Comparison of ENCODE assay signal across 8 cellular contexts in the genomic region with DNA sequence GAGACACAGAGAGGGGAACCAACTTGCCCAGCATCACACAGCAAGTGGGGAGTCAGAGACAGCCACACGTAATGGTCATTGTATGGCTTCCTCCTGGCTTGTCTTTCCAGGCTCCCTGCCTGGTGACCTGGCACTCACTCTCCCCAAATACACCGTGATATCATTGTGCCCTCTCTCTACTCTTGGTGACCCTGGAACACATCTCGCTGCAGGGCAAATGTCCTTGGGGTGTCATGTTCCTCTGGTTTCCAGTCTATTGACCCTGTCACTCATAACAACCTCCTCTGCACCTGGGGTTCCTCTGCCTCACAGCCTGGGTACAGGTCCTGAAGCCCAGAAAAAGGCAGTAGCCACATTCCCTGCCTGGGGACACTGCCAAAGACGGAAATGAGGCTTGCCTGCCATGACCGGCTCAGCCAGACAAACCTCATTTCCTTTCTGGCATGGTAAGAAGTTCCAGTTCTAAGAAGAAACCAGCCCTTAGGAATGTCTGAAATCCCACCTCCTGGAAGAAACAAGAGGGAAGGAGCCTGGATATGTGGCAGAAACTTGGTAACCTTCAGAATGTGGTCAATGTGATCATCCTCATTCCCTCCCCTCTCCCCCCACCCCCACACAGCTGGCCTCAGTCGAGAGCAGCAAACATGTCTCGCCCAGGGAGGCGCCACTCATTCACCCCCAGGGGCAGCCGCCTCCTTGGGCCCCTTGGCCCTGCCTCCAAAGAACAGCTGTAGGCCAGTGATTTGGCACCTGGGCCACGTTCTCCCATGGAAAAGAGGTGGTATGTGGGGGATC. TPM values are rescaled to one million over a fixed set of nuclear protein-coding genes. Genes with fewer than 3 reads are reported as not detected.
A peak's percentile ranks its signal among the peaks of the same experiment; 100 is the strongest.
DNase-seq lines count a peak whose midpoint lies in the region; ATAC-seq and TF ChIP-seq lines count a peak whose summit lies in the region.

No MANE protein-coding gene starts in this region.

- peak overlapping the region in 6 of 8 donors; percentile 23 to 89 (median 54) for H3K27ac Mint-ChIP-seq in CD8-positive, alpha-beta memory T cell
- no peak overlapping the region for H3K27ac Mint-ChIP-seq in activated CD8-positive, alpha-beta T cell treated with anti-CD3 and anti-CD28 coated beads for 36 hours
- no peak overlapping the region for H3K27ac Mint-ChIP-seq in activated naive CD4-positive, alpha-beta T cell treated with anti-CD3 and anti-CD28 coated beads, Interleukin-2, amount 10 ng/mL, durations not matched to agents 7 days and 5 days

- CTCF ChIA-PET in CD8-positive, alpha-beta memory T cell (lab: Charles Lee), result interaction anchor here (0.9 to 1.4 kb wide), 2 partner anchors 51 to 119 kb away, joined by 3 read pairs; no protein-coding TSS in a partner anchor
- CTCF ChIA-PET in activated CD8-positive, alpha-beta T cell treated with anti-CD3 and anti-CD28 coated beads for 36 hours (lab: Charles Lee), result no interaction called here
- CTCF ChIA-PET in activated naive CD4-positive, alpha-beta T cell treated with anti-CD3 and anti-CD28 coated beads, Interleukin-2, amount 10 ng/mL, durations not matched to agents 7 days and 5 days (lab: Charles Lee), result no interaction called here

- no peak overlapping the region for H3K9ac ChIP-seq in Karpas-422 (ENCODE audit: low read length)

- no peak overlapping the region for H3K27ac ChIP-seq in CD8-positive, alpha-beta memory T cell (ENCODE audit: low read depth, low read length)
- H3K27ac ChIP-seq in psoas muscle (peak overlapping the region; percentile 56), Karpas-422 (ENCODE audit: low read length) (no peak overlapping the region)

- no peaks in the 10 kb centered on the region for H3K27me3 ChIP-seq in CD8-positive, alpha-beta memory T cell (ENCODE audit: insufficient read depth, low read length, poor library complexity, severe bottlenecking)
- H3K27me3 ChIP-seq in psoas muscle (ENCODE audit: insufficient read depth in 3 of 3, low read length in 2 of 3) (no peaks in the 10 kb centered on the region), Karpas-422 (ENCODE audit: low read length) (no peaks in the 10 kb centered on the region)

- H4K20me1 ChIP-seq in Karpas-422 (ENCODE audit: insufficient read depth, low read depth, low read length), result no peaks in the 10 kb centered on the region

- no peak overlapping the region for H3K4me3 ChIP-seq in CD8-positive, alpha-beta memory T cell (ENCODE audit: low read length)
- H3K4me3 ChIP-seq in psoas muscle, result no peak overlapping the region
- no peak overlapping the region for H3K4me3 ChIP-seq in Karpas-422 (ENCODE audit: low read length)

- no peaks in the 10 kb centered on the region for H3K79me2 ChIP-seq in Karpas-422 (ENCODE audit: low read length)

- no peaks in the 10 kb centered on the region for H3K9me2 ChIP-seq in Karpas-422 (replicated peaks; ENCODE audit: insufficient read depth, low read length)

- H3K4me1 Mint-ChIP-seq in CD8-positive, alpha-beta memory T cell, result peaks cover 3 to 10% (median 4%) of the 10 kb centered on the region in 3 donors
- peaks cover 10% of the 10 kb centered on the region for H3K4me1 Mint-ChIP-seq in activated CD8-positive, alpha-beta T cell treated with anti-CD3 and anti-CD28 coated beads for 36 hours (ENCODE audit: low read depth)
- no peaks in the 10 kb centered on the region for H3K4me1 Mint-ChIP-seq in activated naive CD4-positive, alpha-beta T cell treated with anti-CD3 and anti-CD28 coated beads, Interleukin-2, amount 10 ng/mL, durations not matched to agents 7 days and 5 days

- no peaks in the 10 kb centered on the region for H3K36me3 ChIP-seq in CD8-positive, alpha-beta memory T cell (ENCODE audit: insufficient read depth, low read length)
- peaks cover 0 to 5% of the 10 kb centered on the region in 2 donors for H3K36me3 ChIP-seq in psoas muscle (ENCODE audit: insufficient read depth in 1 of 2, low read depth in 1 of 2)
- H3K36me3 ChIP-seq in Karpas-422 (ENCODE audit: insufficient read depth, low read length), result no peaks in the 10 kb centered on the region

- intact Hi-C loops in activated CD8-positive, alpha-beta T cell treated with anti-CD3 and anti-CD28 coated beads for 36 hours (cut with micrococcal nuclease), result no loop called here
- intact Hi-C loops in Right ventricle myocardium inferior (cut with DNase I) (no loop called here), psoas muscle (cut with DNase I) (no loop called here)

- H3K4me1 ChIP-seq in CD8-positive, alpha-beta memory T cell (ENCODE audit: insufficient read depth, low read length), result no peaks in the 10 kb centered on the region
- H3K4me1 ChIP-seq in psoas muscle, result peaks cover 28% of the 10 kb centered on the region
- H3K4me1 ChIP-seq in Karpas-422 (ENCODE audit: low read length), result peaks cover 12% of the 10 kb centered on the region

- WGBS in psoas muscle, 3 donors, result 15 to 23% (median 16%) methylated on average over 10 of the region's 10 CpGs

- peaks cover 0 to 26% (median 7%) of the 10 kb centered on the region in 3 donors for H3K36me3 Mint-ChIP-seq in CD8-positive, alpha-beta memory T cell
- no peaks in the 10 kb centered on the region for H3K36me3 Mint-ChIP-seq in activated CD8-positive, alpha-beta T cell treated with anti-CD3 and anti-CD28 coated beads for 36 hours (ENCODE audit: low read depth)
- H3K36me3 Mint-ChIP-seq in activated naive CD4-positive, alpha-beta T cell treated with anti-CD3 and anti-CD28 coated beads, Interleukin-2, amount 10 ng/mL, durations not matched to agents 7 days and 5 days, result peaks cover 2% of the 10 kb centered on the region

- POLR2A ChIA-PET in CD8-positive, alpha-beta memory T cell (lab: Charles Lee), result no interaction called here
- POLR2A ChIA-PET in activated CD8-positive, alpha-beta T cell treated with anti-CD3 and anti-CD28 coated beads for 36 hours (lab: Charles Lee), result no interaction called here

- peak; percentile 12 for ATAC-seq in activated CD8-positive, alpha-beta T cell treated with anti-CD3 and anti-CD28 coated beads for 36 hours
- ATAC-seq in Right ventricle myocardium inferior (peak; percentile 45), psoas muscle (peak; percentile 73 to 85 (median 82))

- H3K27me3 Mint-ChIP-seq in CD8-positive, alpha-beta memory T cell, result no peaks in the 10 kb centered on the region
- no peaks in the 10 kb centered on the region for H3K27me3 Mint-ChIP-seq in activated CD8-positive, alpha-beta T cell treated with anti-CD3 and anti-CD28 coated beads for 36 hours
- H3K27me3 Mint-ChIP-seq in activated naive CD4-positive, alpha-beta T cell treated with anti-CD3 and anti-CD28 coated beads, Interleukin-2, amount 10 ng/mL, durations not matched to agents 7 days and 5 days, result peaks cover 12% of the 10 kb centered on the region

- H2AFZ ChIP-seq in Karpas-422 (ENCODE audit: low read length), result no peak overlapping the region

- no peak overlapping the region for H3K4me3 Mint-ChIP-seq in CD8-positive, alpha-beta memory T cell
- no peak overlapping the region for H3K4me3 Mint-ChIP-seq in activated CD8-positive, alpha-beta T cell treated with anti-CD3 and anti-CD28 coated beads for 36 hours
- no peak overlapping the region for H3K4me3 Mint-ChIP-seq in activated naive CD4-positive, alpha-beta T cell treated with anti-CD3 and anti-CD28 coated beads, Interleukin-2, amount 10 ng/mL, durations not matched to agents 7 days and 5 days

- H3K9me3 Mint-ChIP-seq in CD8-positive, alpha-beta memory T cell, result no peaks in the 10 kb centered on the region
- no peaks in the 10 kb centered on the region for H3K9me3 Mint-ChIP-seq in activated CD8-positive, alpha-beta T cell treated with anti-CD3 and anti-CD28 coated beads for 36 hours
- H3K9me3 Mint-ChIP-seq in activated naive CD4-positive, alpha-beta T cell treated with anti-CD3 and anti-CD28 coated beads, Interleukin-2, amount 10 ng/mL, durations not matched to agents 7 days and 5 days, result no peaks in the 10 kb centered on the region

- TF ChIP-seq CTCF in activated CD8-positive, alpha-beta T cell treated with anti-CD3 and anti-CD28 coated beads for 36 hours (IDR thresholded peaks at IDR 0.05), result no peak
- TF ChIP-seq CTCF in psoas muscle (IDR thresholded peaks at IDR 0.05), result no peak

- H3K9me3 ChIP-seq in CD8-positive, alpha-beta memory T cell (ENCODE audit: low read length), result no peaks in the 10 kb centered on the region
- H3K9me3 ChIP-seq in psoas muscle (no peaks in the 10 kb centered on the region), Karpas-422 (ENCODE audit: low read length) (no peaks in the 10 kb centered on the region)

- no peak overlapping the region for H3K4me2 ChIP-seq in Karpas-422 (ENCODE audit: low read depth, low read length, poor library complexity, severe bottlenecking)

- DNase-seq in CD8-positive, alpha-beta memory T cell, result no peak
- DNase-seq in activated CD8-positive, alpha-beta T cell treated with anti-CD3 and anti-CD28 coated beads for 36 hours, result no peak
- DNase-seq in Right ventricle myocardium inferior (ENCODE audit: missing footprints) (no peak), psoas muscle (peak; percentile 69 to 76), DMS153 treated with DMSO at 0.1 percent for 48 hours (lab: John Stamatoyannopoulos, UW; ENCODE audit: unreplicated experiment) (no peak), NCI-H2107 treated with DMSO at 0.1 percent for 48 hours (lab: John Stamatoyannopoulos, UW; ENCODE audit: unreplicated experiment) (no peak), Karpas-422 (no peak)
- no peak for DNase-seq in activated naive CD4-positive, alpha-beta T cell treated with anti-CD3 and anti-CD28 coated beads, Interleukin-2, amount 10 ng/mL, durations not matched to agents 7 days and 5 days

RNA-seq across cellular contexts. Expression of a gene that starts 30.6 kb away (rescaled TPM):
- total RNA-seq in CD8-positive, alpha-beta memory T cell, result 10 to 100 TPM; 27.5 to 27.6 TPM
- polyA plus RNA-seq in CD8-positive, alpha-beta memory T cell, result 21.2 TPM
- 10 to 100 TPM; 23.8 to 23.9 TPM for total RNA-seq in activated CD8-positive, alpha-beta T cell treated with anti-CD3 and anti-CD28 coated beads for 36 hours
- 15.2 TPM for total RNA-seq in Right ventricle myocardium inferior
- 10 to 100 TPM; 15.4 to 18.4 (median 16.7) TPM for total RNA-seq in psoas muscle
- polyA plus RNA-seq in psoas muscle, result 10 to 100 TPM in 2 of 3 donors, 1 to 10 TPM in 1; 8.4 to 15.5 (median 11.6) TPM
- total RNA-seq in Karpas-422 (2014; rRNA removed; shearing (Covaris generic); ENCODE audit: low replicate concordance), result 12.2 and 18.4 TPM in 2 replicates

Comparison
In these comparisons a context has a peak if more than half of its experiments do, and no peak if none do; other contexts are left out.
1. DNase-seq: peak in psoas muscle (2 of 2); none in CD8-positive, alpha-beta memory T cell (0 of 5), activated CD8-positive, alpha-beta T cell treated with anti-CD3 and anti-CD28 coated beads for 36 hours (single experiment), Right ventricle myocardium inferior (single experiment), DMS153 treated with DMSO at 0.1 percent for 48 hours (single experiment), NCI-H2107 treated with DMSO at 0.1 percent for 48 hours (single experiment), Karpas-422 (single experiment) and activated naive CD4-positive, alpha-beta T cell treated with anti-CD3 and anti-CD28 coated beads, Interleukin-2, amount 10 ng/mL, durations not matched to agents 7 days and 5 days (single experiment).
2. H3K27ac Mint-ChIP-seq: peak in CD8-positive, alpha-beta memory T cell (6 of 8); none in activated CD8-positive, alpha-beta T cell treated with anti-CD3 and anti-CD28 coated beads for 36 hours (single experiment) and activated naive CD4-positive, alpha-beta T cell treated with anti-CD3 and anti-CD28 coated beads, Interleukin-2, amount 10 ng/mL, durations not matched to agents 7 days and 5 days (single experiment).
3. ATAC-seq: peak in every context shown above with its lines; median percentile 82 in psoas muscle; 45 in Right ventricle myocardium inferior; 12 in activated CD8-positive, alpha-beta T cell treated with anti-CD3 and anti-CD28 coated beads for 36 hours.